ENCODE assay signal across 32 cellular contexts in genomic region chr7:44232900-44233715, GRCh38. TPM values are rescaled to one million over a fixed set of nuclear protein-coding genes. Genes with fewer than 3 reads are reported as not detected.
"Had no signal": no experiment of that assay in that cellular context is flagged by ENCODE, and none has a peak within 500 bp of the region (broad histone marks: within the 10 kb centered on the region; RNA-seq: fewer than 3 reads in every experiment).

No MANE protein-coding gene starts in this region.

- H3K27ac ChIP-seq: cardiac muscle cell, KMS-11, PC-9, RWPE1, VCaP had no signal

- H3K4me2 ChIP-seq: KMS-11, PC-9 had no signal

- H3K36me3 ChIP-seq: cardiac muscle cell had no signal

- DNase-seq: activated CD4-positive, alpha-beta T cell treated with anti-CD3 and anti-CD28 coated beads, Interleukin-2, amount 10 ng/mL, durations not matched to agents 24 days and 14 days; activated CD4-positive, alpha-beta T cell treated with anti-CD3 and anti-CD28 coated beads, Interleukin-2, amount 50 U/mL, for 4 hours; activated CD8-positive, alpha-beta T cell treated with anti-CD3 and anti-CD28 coated beads for 36 hours; activated effector memory CD4-positive, alpha-beta T cell treated with anti-CD3 and anti-CD28 coated beads, Interleukin-2, amount 50 U/mL, for 16 hours; activated naive CD4-positive, alpha-beta T cell; activated naive CD4-positive, alpha-beta T cell treated with anti-CD3 and anti-CD28 coated beads, Interleukin-2, amount 50 U/mL, for 16 hours; activated naive CD8-positive, alpha-beta T cell treated with anti-CD3 and anti-CD28 coated beads for 36 hours; activated T-cell treated with anti-CD3 and anti-CD28 coated beads, Interleukin-2, amount 50 U/mL, for 1 hour; activated T-cell treated with anti-CD3 and anti-CD28 coated beads, Interleukin-2, amount 50 U/mL, for 72 hours; amniotic stem cell; aorta; MM.1S; MV-4-11; NCI-H1092; NCI-H1436 treated with DMSO at 0.1 percent for 48 hours; NCI-H1694 treated with DMSO at 0.1 percent for 48 hours; NCI-H2029; NCI-H345; NCI-H510A; NCI-H526; NCI-H748 treated with DMSO at 0.1 percent for 48 hours; NK-92 treated with Interleukin-12 subunit alpha and Interleukin-12 subunit beta, amount 100 ng/mL, for 24 hours; PC-9; Right ventricle myocardium superior; T-helper 9 cell had no signal

- H3K27me3 Mint-ChIP-seq: activated CD4-positive, alpha-beta T cell treated with anti-CD3 and anti-CD28 coated beads, Interleukin-2, amount 10 ng/mL, durations not matched to agents 24 days and 14 days; activated CD8-positive, alpha-beta T cell treated with anti-CD3 and anti-CD28 coated beads for 36 hours; activated naive CD8-positive, alpha-beta T cell treated with anti-CD3 and anti-CD28 coated beads for 36 hours; activated T-helper 17 cell treated with anti-CD3 and anti-CD28 coated beads, Interleukin-2, amount 50 U/mL, for 72 hours had no signal

- ATAC-seq: activated CD8-positive, alpha-beta T cell treated with anti-CD3 and anti-CD28 coated beads for 36 hours; activated T-cell treated with anti-CD3 and anti-CD28 coated beads, Interleukin-2, amount 50 U/mL, for 72 hours; activated T-helper 17 cell treated with anti-CD3 and anti-CD28 coated beads, Interleukin-2, amount 50 U/mL, for 72 hours had no signal

- H3K4me3 ChIP-seq: cardiac muscle cell, PC-9 had no signal

- H3K9ac ChIP-seq: KMS-11 had no signal

- H3K9me3 Mint-ChIP-seq: activated CD4-positive, alpha-beta T cell treated with anti-CD3 and anti-CD28 coated beads, Interleukin-2, amount 10 ng/mL, durations not matched to agents 24 days and 14 days; activated CD8-positive, alpha-beta T cell treated with anti-CD3 and anti-CD28 coated beads for 36 hours; activated naive CD8-positive, alpha-beta T cell treated with anti-CD3 and anti-CD28 coated beads for 36 hours; activated T-cell treated with anti-CD3 and anti-CD28 coated beads, Interleukin-2, amount 50 U/mL, for 72 hours; activated T-helper 17 cell treated with anti-CD3 and anti-CD28 coated beads, Interleukin-2, amount 50 U/mL, for 72 hours; T-helper 1 cell treated with Interleukin-12 subunit alpha and Interleukin-12 subunit beta and Interleukin-4 antibody, amounts not matched to agents 30 μg/mL and 1 μg/mL, for 36 hours had no signal

- H3K4me3 Mint-ChIP-seq: activated CD4-positive, alpha-beta T cell treated with anti-CD3 and anti-CD28 coated beads, Interleukin-2, amount 10 ng/mL, durations not matched to agents 24 days and 14 days; activated CD8-positive, alpha-beta T cell treated with anti-CD3 and anti-CD28 coated beads for 36 hours; activated naive CD8-positive, alpha-beta T cell treated with anti-CD3 and anti-CD28 coated beads for 36 hours; activated T-cell treated with anti-CD3 and anti-CD28 coated beads, Interleukin-2, amount 50 U/mL, for 72 hours; activated T-helper 17 cell treated with anti-CD3 and anti-CD28 coated beads, Interleukin-2, amount 50 U/mL, for 72 hours; T-helper 1 cell treated with Interleukin-12 subunit alpha and Interleukin-12 subunit beta and Interleukin-4 antibody, amounts not matched to agents 30 μg/mL and 1 μg/mL, for 36 hours had no signal

- H3K27ac Mint-ChIP-seq: activated CD4-positive, alpha-beta T cell treated with anti-CD3 and anti-CD28 coated beads, Interleukin-2, amount 10 ng/mL, durations not matched to agents 24 days and 14 days; activated CD8-positive, alpha-beta T cell treated with anti-CD3 and anti-CD28 coated beads for 36 hours; activated naive CD8-positive, alpha-beta T cell treated with anti-CD3 and anti-CD28 coated beads for 36 hours; activated T-cell treated with anti-CD3 and anti-CD28 coated beads, Interleukin-2, amount 50 U/mL, for 72 hours; activated T-helper 17 cell treated with anti-CD3 and anti-CD28 coated beads, Interleukin-2, amount 50 U/mL, for 72 hours; T-helper 1 cell treated with Interleukin-12 subunit alpha and Interleukin-12 subunit beta and Interleukin-4 antibody, amounts not matched to agents 30 μg/mL and 1 μg/mL, for 36 hours had no signal

- H3K4me1 Mint-ChIP-seq: activated CD4-positive, alpha-beta T cell treated with anti-CD3 and anti-CD28 coated beads, Interleukin-2, amount 10 ng/mL, durations not matched to agents 24 days and 14 days; activated naive CD8-positive, alpha-beta T cell treated with anti-CD3 and anti-CD28 coated beads for 36 hours; activated T-helper 17 cell treated with anti-CD3 and anti-CD28 coated beads, Interleukin-2, amount 50 U/mL, for 72 hours had no signal

- H3K27me3 ChIP-seq: cardiac muscle cell had no signal

- H2AFZ ChIP-seq: PC-9 had no signal

- H3K36me3 Mint-ChIP-seq: activated naive CD8-positive, alpha-beta T cell treated with anti-CD3 and anti-CD28 coated beads for 36 hours had no signal

RNA-seq across cellular contexts. Expression of gene GCK, which starts 43.9 kb away (rescaled TPM):
- total RNA-seq: LHCN-M2, PC-9 had no signal
